Comparison of ENCODE assay signal across 14 cellular contexts in the genomic region with DNA sequence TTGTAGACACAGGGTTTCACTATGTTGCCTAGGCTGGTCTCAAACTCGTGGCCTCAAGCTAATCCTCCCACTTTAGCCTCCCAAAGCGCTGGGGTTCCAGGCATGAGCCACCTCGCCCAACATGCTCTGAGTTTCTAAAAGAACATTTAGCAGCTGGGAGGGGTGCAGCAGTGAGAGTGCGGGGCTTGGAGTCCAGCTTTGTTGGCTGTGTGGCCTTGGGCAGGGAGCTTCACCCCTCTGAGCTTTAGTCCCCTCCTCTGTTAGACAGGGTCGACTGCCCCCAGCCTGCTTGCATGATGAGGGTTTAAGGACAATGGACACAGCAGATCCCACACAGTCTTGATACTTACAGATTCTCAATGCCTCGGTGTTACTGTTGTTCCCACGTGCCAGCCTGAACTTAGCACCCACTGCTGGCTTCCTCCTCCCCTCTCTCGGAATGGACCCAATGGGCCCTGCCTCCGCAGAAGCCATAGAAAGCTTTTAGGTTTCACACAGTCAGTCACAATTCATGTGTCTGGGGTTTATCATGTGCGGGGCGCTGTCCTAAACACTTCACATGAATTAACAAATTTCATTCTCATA. TPM values are rescaled to one million over a fixed set of nuclear protein-coding genes. Genes with fewer than 3 reads are reported as not detected.
DNase-seq lines count a peak whose midpoint lies in the region; ATAC-seq, FAIRE-seq and TF ChIP-seq lines count a peak whose summit lies in the region.
"Had no signal": no experiment of that assay in that cellular context is flagged by ENCODE, and none has a peak within 500 bp of the region (broad histone marks: within the 10 kb centered on the region; RNA-seq: fewer than 3 reads in every experiment).

No MANE protein-coding gene starts in this region.

- TF ChIP-seq EP300 in K562 (IDR thresholded peaks at IDR 0.05; ENCODE audit: low read length) (no peak), sigmoid colon (IDR thresholded peaks at IDR 0.05) (no peak)

- H2AFZ ChIP-seq in K562 (ENCODE audit: low read depth, low read length), result no peak overlapping the region; the same call in 1 of the 2 replicates
- H2AFZ ChIP-seq: PC-9 had no signal

- no peak for TF ChIP-seq CTCF in K562 (IDR thresholded peaks at IDR 0.05 in 2 of 3, conservative IDR thresholded peaks at IDR 0.05 in 1 of 3; ENCODE audit: insufficient read depth in 2 of 3, low read depth in 1 of 3, low read length in 3 of 3)
- no peak for TF ChIP-seq CTCF in nephron progenitor cell (IDR thresholded peaks at IDR 0.05)
- no peak for TF ChIP-seq CTCF in sigmoid colon (IDR thresholded peaks at IDR 0.05)

- H3K36me3 Mint-ChIP-seq in nephron progenitor cell (ENCODE audit: low read depth), result no peaks in the 10 kb centered on the region

- CTCF ChIA-PET in K562 (lab: Yijun Ruan, JAX; ENCODE audit: low intra/inter-chr PET ratio), result no interaction called here

- ATAC-seq in K562, result peak; percentile 11; the same call in 1 of the 3 replicates
- no peak for ATAC-seq in HG02973 (IDR thresholded peaks at IDR 0.05; ENCODE audit: unreplicated experiment)

- H3K9me1 ChIP-seq in K562 (ENCODE audit: control insufficient read depth, insufficient read depth, low read length), result no peaks in the 10 kb centered on the region

- no peaks in the 10 kb centered on the region for H3K9me3 ChIP-seq in K562 (replicated peaks; ENCODE audit: control insufficient read depth, insufficient read depth, low read depth, low read length)
- H3K9me3 ChIP-seq in sigmoid colon, result no peaks in the 10 kb centered on the region
- H3K9me3 ChIP-seq: HAP-1, SJSA1 had no signal

- H3K27ac Mint-ChIP-seq in nephron progenitor cell, result peak overlapping the region; percentile 55

- peaks cover 2% of the 10 kb centered on the region for H3K27me3 Mint-ChIP-seq in nephron progenitor cell (ENCODE audit: low read depth, poor library complexity)

- no peak overlapping the region for H3K27ac ChIP-seq in K562 (ENCODE audit: extremely low read depth, low read depth, low read length)
- H3K27ac ChIP-seq in sigmoid colon, result no peak overlapping the region
- H3K27ac ChIP-seq: C4-2B, PC-9, SJSA1 had no signal

- peaks cover 60% of the 10 kb centered on the region for H3K4me1 Mint-ChIP-seq in nephron progenitor cell

- in situ Hi-C loops in K562 (cut with MboI), result no loop called here

- POLR2A ChIA-PET in K562 (lab: Yijun Ruan, JAX), result interaction anchor here (0.7 kb wide), 1 partner anchor 1410 kb away, joined by 4 read pairs; no protein-coding TSS in a partner anchor

- no peak overlapping the region for H3K4me3 Mint-ChIP-seq in nephron progenitor cell

- 76% methylated on average over 7 of the region's 11 CpGs for WGBS in K562 (ENCODE audit: insufficient coverage, low coverage, missing lambda C conversion rate)
- 84 to 93% methylated on average over 11 of the region's 11 CpGs for WGBS in sigmoid colon, 2 donors

- no peak for TF ChIP-seq RAD21 in K562 (CRISPR knock-in tag; conservative IDR thresholded peaks at IDR 0.05 in 1 of 2, IDR thresholded peaks at IDR 0.05 in 1 of 2)

- peak overlapping the region in 1 of 2 experiments; percentile 64; a peak in 1 of 4 replicates for H3K9ac ChIP-seq in K562 (ENCODE audit: insufficient read depth in 1 of 2, low read depth in 2 of 2, low read length in 2 of 2)

- no peaks in the 10 kb centered on the region for H3K79me2 ChIP-seq in K562 (ENCODE audit: control insufficient read depth, insufficient read depth, low read length)

- no peaks in the 10 kb centered on the region for H3K9me3 Mint-ChIP-seq in nephron progenitor cell

- BruUV-seq in K562 (replicated peaks; lab: Mats Ljungman, UMichigan), result no TSS peak

- peak; percentile 59 for DNase-seq in activated effector memory CD4-positive, alpha-beta T cell treated with anti-CD3 and anti-CD28 coated beads, Interleukin-2, amount 50 U/mL, for 16 hours
- DNase-seq in activated effector memory CD4-positive, alpha-beta T cell treated with Interleukin-2 at 50 U/mL for 16 hours, result no peak
- DNase-seq in K562 (ENCODE audit: extremely low read depth in 1 of 4, low spot score in 3 of 4) (no peak), nephron progenitor cell (no peak), sigmoid colon (peak; percentile 32), cerebellar cortex (ENCODE audit: low spot score) (no peak)
- no peak for DNase-seq in stimulated activated CD4-positive, alpha-beta T cell treated with anti-CD3 and anti-CD28 coated beads, Interleukin-4, amount 100 ng/mL, for 24 hours
- DNase-seq: 8988T, PC-9 had no signal

- no peaks in the 10 kb centered on the region for H4K20me1 ChIP-seq in K562 (replicated peaks; ENCODE audit: control insufficient read depth, insufficient read depth, low read length)

- no peak for FAIRE-seq in K562 (lab: Jason Lieb, UNC)
- FAIRE-seq: GM19239 had no signal

- no peaks in the 10 kb centered on the region for H3K36me3 ChIP-seq in K562 (ENCODE audit: control insufficient read depth, insufficient read depth, low read length)
- no peaks in the 10 kb centered on the region for H3K36me3 ChIP-seq in sigmoid colon
- H3K36me3 ChIP-seq: HAP-1, SJSA1 had no signal

- no peak overlapping the region for H3K4me3 ChIP-seq in K562
- no peak overlapping the region for H3K4me3 ChIP-seq in sigmoid colon
- H3K4me3 ChIP-seq: HAP-1, PC-9, SJSA1 had no signal

- H3K27me3 ChIP-seq in K562 (ENCODE audit: control insufficient read depth in 2 of 2, insufficient read depth in 2 of 2, low read length in 2 of 2) (no peaks in the 10 kb centered on the region), sigmoid colon (no peaks in the 10 kb centered on the region)
- H3K27me3 ChIP-seq: SJSA1 had no signal

- H3K4me1 ChIP-seq in K562 (replicated peaks in 1 of 2; ENCODE audit: control insufficient read depth in 2 of 2, insufficient read depth in 2 of 2, low read length in 2 of 2) (peaks cover 5 to 14% of the 10 kb centered on the region in 2 experiments; a peak in 3 of 5 replicates), sigmoid colon (peaks cover 0 to 25% (median 16%) of the 10 kb centered on the region in 4 donors)

- intact Hi-C loops in K562 (cut with micrococcal nuclease), result no loop called here
- intact Hi-C loops in sigmoid colon (cut with DNase I), result no loop called here

- no peak overlapping the region for H3K4me2 ChIP-seq in K562 (ENCODE audit: insufficient read depth, low read length)
- H3K4me2 ChIP-seq: PC-9 had no signal

- TF ChIP-seq POLR2A in K562 (conservative IDR thresholded peaks at IDR 0.05) (no peak), sigmoid colon (IDR thresholded peaks at IDR 0.05) (no peak)

TF ChIP-seq in K562, 482 proteins besides CTCF, POLR2A, EP300 and RAD21:
- TF ChIP-seq DDX20 (tag; IDR thresholded peaks at IDR 0.05; ENCODE audit: low read depth) (no peak), ZFP36 (IDR thresholded peaks at IDR 0.05; ENCODE audit: low read depth, low read length, partially characterized antibody) (peak; percentile 45), BCOR (IDR thresholded peaks at IDR 0.05) (peak; percentile 50; the same call in 1 of the 2 replicates), ZNF274 (IDR thresholded peaks at IDR 0.05; ENCODE audit: borderline replicate concordance, low read depth, low read length) (no peak), MTA1 (IDR thresholded peaks at IDR 0.05; ENCODE audit: borderline replicate concordance) (no peak), RBM25 (IDR thresholded peaks at IDR 0.05; ENCODE audit: low read depth, low read length, severe bottlenecking) (peak; percentile 19), ZNF316 (IDR thresholded peaks at IDR 0.05) (no peak), GABPA (tag; conservative IDR thresholded peaks at IDR 0.05; ENCODE audit: low read depth) (no peak), ARID2 (IDR thresholded peaks at IDR 0.05) (no peak)

RNA-seq across cellular contexts. Expression of gene PSMA6, which starts 54.6 kb away (rescaled TPM):
- total RNA-seq in K562 (2011; cell fraction: chromatin; rRNA removed; ENCODE audit: low replicate concordance), result 38.7 and 60.7 TPM in 2 replicates
- total RNA-seq in K562 (2011; cell fraction: nucleolus; rRNA removed), result 47.8 and 50.5 TPM in 2 replicates
- total RNA-seq in K562 (2011; cell fraction: nucleoplasm; rRNA removed), result 58.6 and 80.4 TPM in 2 replicates
- 164 and 210 TPM in 2 replicates for total RNA-seq in K562 (2014; rRNA removed)
- total RNA-seq in K562 (2014; rRNA removed; fragmentation: Illumina TruSeq; extraction: Trizol), result 234 and 271 TPM in 2 replicates
- 279 and 288 TPM in 2 replicates for total RNA-seq in K562 (2015; rRNA removed; fragmentation: Illumina TruSeq; extraction: Trizol)
- total RNA-seq in K562 (2021), result 258 and 274 TPM in 2 replicates
- 318 and 452 TPM in 2 replicates for polyA plus RNA-seq in K562 (2011; rRNA removed)
- 167 and 229 TPM in 2 replicates for polyA plus RNA-seq in K562 (2011; cell fraction: cytosol; rRNA removed)
- polyA plus RNA-seq in K562 (2011; cell fraction: nucleus; rRNA removed), result 54.4 and 95.7 TPM in 2 replicates
- 203 and 288 TPM in 2 replicates for polyA plus RNA-seq in K562 (2012)
- polyA plus RNA-seq in K562 (2014; fragmentation: Illumina TruSeq; extraction: Trizol), result 292 and 301 TPM in 2 replicates
- polyA plus RNA-seq in K562 (2014; fragmentation: Nextera tagmentation; extraction: Ambion mirVana), result 100 to 1,000 TPM; 922 to 952 TPM
- polyA plus RNA-seq in K562 (2014; rRNA removed), result 274 and 283 TPM in 2 replicates
- polyA minus RNA-seq in K562 (2011; rRNA and poly(A)+ RNA removed), result 166 and 169 TPM in 2 replicates
- 78.1 and 98.1 TPM in 2 replicates for polyA minus RNA-seq in K562 (2011; cell fraction: cytosol; rRNA and poly(A)+ RNA removed)
- polyA minus RNA-seq in K562 (2011; cell fraction: nucleus; rRNA and poly(A)+ RNA removed), result 17.6 and 42.8 TPM in 2 replicates
- 100 to 1,000 TPM; 104 to 203 (median 169) TPM for total RNA-seq in sigmoid colon
- 100 to 1,000 TPM; 240 to 344 (median 257) TPM for polyA plus RNA-seq in sigmoid colon

RNA-seq across cellular contexts. Expression of gene NFKBIA, which starts 57.7 kb away (rescaled TPM):
- total RNA-seq in K562 (2011; cell fraction: chromatin; rRNA removed; ENCODE audit: low replicate concordance), result 39.0 and 119 TPM in 2 replicates
- 77.4 and 121 TPM in 2 replicates for total RNA-seq in K562 (2011; cell fraction: nucleolus; rRNA removed)
- 50.6 and 60.0 TPM in 2 replicates for total RNA-seq in K562 (2011; cell fraction: nucleoplasm; rRNA removed)
- total RNA-seq in K562 (2014; rRNA removed) (20.9 and 39.6 TPM in 2 replicates), K562 (2014; rRNA removed; fragmentation: Illumina TruSeq; extraction: Trizol) (16.7 and 17.7 TPM in 2 replicates), K562 (2015; rRNA removed; fragmentation: Illumina TruSeq; extraction: Trizol) (31.8 and 34.5 TPM in 2 replicates), K562 (2021) (21.3 and 22.7 TPM in 2 replicates), sigmoid colon (100 to 1,000 TPM; 258 to 340 (median 289) TPM)
- polyA plus RNA-seq in K562 (2011; rRNA removed) (15.0 and 23.8 TPM in 2 replicates), K562 (2014; fragmentation: Illumina TruSeq; extraction: Trizol) (23.8 and 24.4 TPM in 2 replicates), K562 (2014; fragmentation: Nextera tagmentation; extraction: Ambion mirVana) (1 to 10 TPM; 6.9 to 8.8 TPM), K562 (2014; rRNA removed) (15.3 and 18.2 TPM in 2 replicates), sigmoid colon (100 to 1,000 TPM in 2 of 3 donors, 10 to 100 TPM in 1; 95.5 to 188 (median 158) TPM)
- polyA plus RNA-seq in K562 (2011; cell fraction: cytosol; rRNA removed), result 17.5 and 26.1 TPM in 2 replicates
- 75.3 and 106 TPM in 2 replicates for polyA plus RNA-seq in K562 (2011; cell fraction: nucleus; rRNA removed)
- polyA plus RNA-seq in K562 (2012), result 23.5 and 32.0 TPM in 2 replicates
- polyA minus RNA-seq in K562 (2011; rRNA and poly(A)+ RNA removed), result 19.5 and 24.3 TPM in 2 replicates
- 17.6 and 21.0 TPM in 2 replicates for polyA minus RNA-seq in K562 (2011; cell fraction: cytosol; rRNA and poly(A)+ RNA removed)
- 67.9 and 90.0 TPM in 2 replicates for polyA minus RNA-seq in K562 (2011; cell fraction: nucleus; rRNA and poly(A)+ RNA removed)

Comparison
In these comparisons a context has a peak if more than half of its experiments do, and no peak if none do; other contexts are left out.
1. DNase-seq: peak in activated effector memory CD4-positive, alpha-beta T cell treated with anti-CD3 and anti-CD28 coated beads, Interleukin-2, amount 50 U/mL, for 16 hours (single experiment) and sigmoid colon (single experiment); none in activated effector memory CD4-positive, alpha-beta T cell treated with Interleukin-2 at 50 U/mL for 16 hours (single experiment), K562 (0 of 4), nephron progenitor cell (single experiment), stimulated activated CD4-positive, alpha-beta T cell treated with anti-CD3 and anti-CD28 coated beads, Interleukin-4, amount 100 ng/mL, for 24 hours (single experiment) and cerebellar cortex (single experiment).